18 cellular contexts compared by ENCODE assay signal in genomic region chr6:152398993-152399392, GRCh38.
DNase-seq lines count a peak whose midpoint lies in the region; ATAC-seq and TF ChIP-seq lines count a peak whose summit lies in the region.
"Had no signal": no experiment of that assay in that cellular context is flagged by ENCODE, and none has a peak within 500 bp of the region (broad histone marks: within the 10 kb centered on the region; RNA-seq: fewer than 3 reads in every experiment).

No MANE protein-coding gene starts in this region.

- H3K9ac ChIP-seq in mesendoderm (ENCODE audit: low read length) (no peak overlapping the region), smooth muscle cell (ENCODE audit: low read depth) (no peak overlapping the region)

- H2BK15ac ChIP-seq in mesendoderm (replicated peaks; ENCODE audit: low read depth): no peak overlapping the region

- no peak overlapping the region for H2BK5ac ChIP-seq in mesendoderm (ENCODE audit: low read length)

- POLR2A ChIA-PET in A673 (lab: Charles Lee; ENCODE audit: low non-redundant PET): no interaction called here

- peak overlapping the region; percentile 57 for H3K27ac ChIP-seq in cardiac muscle cell
- no peak overlapping the region for H3K27ac ChIP-seq in mesendoderm (ENCODE audit: low read depth, low read length)
- H3K27ac ChIP-seq in smooth muscle cell (ENCODE audit: low read depth): no peak overlapping the region
- peak overlapping the region; percentile 56 for H3K27ac ChIP-seq in upper lobe of right lung
- no peak overlapping the region for H3K27ac ChIP-seq in A673 (ENCODE audit: low read depth, low read length, poor library complexity, severe bottlenecking)
- H3K27ac ChIP-seq: PC-9 had no signal

- no peak overlapping the region for H3K4ac ChIP-seq in mesendoderm (ENCODE audit: low read depth, low read length)

- H3K4me3 ChIP-seq in cardiac muscle cell: no peak overlapping the region
- no peak overlapping the region for H3K4me3 ChIP-seq in mesendoderm (ENCODE audit: low read length)
- H3K4me3 ChIP-seq in smooth muscle cell: no peak overlapping the region
- H3K4me3 ChIP-seq in upper lobe of right lung: no peak overlapping the region
- no peak overlapping the region for H3K4me3 ChIP-seq in A673 (ENCODE audit: low read depth, low read length, poor library complexity, severe bottlenecking)
- H3K4me3 ChIP-seq: PC-9 had no signal

- no peaks in the 10 kb centered on the region for H4K20me1 ChIP-seq in smooth muscle cell (ENCODE audit: low read depth)

- ATAC-seq in Right ventricle myocardium superior (ENCODE audit: poor library complexity) (no peak), upper lobe of right lung (no peak), GM18907 (IDR thresholded peaks at IDR 0.05; ENCODE audit: unreplicated experiment) (no peak)

- H3K79me2 ChIP-seq in mesendoderm (ENCODE audit: control insufficient read depth, insufficient read depth, low read length): no peaks in the 10 kb centered on the region
- H3K79me2 ChIP-seq in smooth muscle cell (ENCODE audit: low read depth): no peaks in the 10 kb centered on the region

- no peak overlapping the region for H4K8ac ChIP-seq in mesendoderm (ENCODE audit: low read depth, low read length)

- intact Hi-C loops in Right ventricle myocardium superior (cut with DNase I): no loop called here
- intact Hi-C loops in upper lobe of right lung (cut with DNase I): no loop called here
- intact Hi-C loops in A673 (cut with micrococcal nuclease; ENCODE audit: unreplicated experiment): no loop called here

- H3K27me3 ChIP-seq in cardiac muscle cell (no peaks in the 10 kb centered on the region), mesendoderm (ENCODE audit: insufficient read depth, low read length, poor library complexity) (no peaks in the 10 kb centered on the region), smooth muscle cell (ENCODE audit: low read depth) (no peaks in the 10 kb centered on the region), upper lobe of right lung (no peaks in the 10 kb centered on the region), A673 (replicated peaks; ENCODE audit: insufficient read depth, low read depth, low read length, poor library complexity) (no peaks in the 10 kb centered on the region)

- TF ChIP-seq CTCF in cardiac muscle cell (IDR thresholded peaks at IDR 0.05; ENCODE audit: low read depth, low read length) (no peak), smooth muscle cell (IDR thresholded peaks at IDR 0.05; ENCODE audit: borderline replicate concordance, insufficient read depth, poor library complexity, severe bottlenecking) (no peak), upper lobe of right lung (IDR thresholded peaks at IDR 0.05) (no peak), A673 (conservative IDR thresholded peaks at IDR 0.05; ENCODE audit: low read depth, low read length) (no peak)

- H3F3A ChIP-seq in smooth muscle cell (ENCODE audit: low read depth): no peaks in the 10 kb centered on the region

- CTCF ChIA-PET in A673 (lab: Charles Lee): no interaction called here

- no peak overlapping the region for H2BK120ac ChIP-seq in mesendoderm (ENCODE audit: low read depth, low read length)

- no peak overlapping the region for H3K23ac ChIP-seq in mesendoderm (ENCODE audit: low read length)

- peak overlapping the region; percentile 59 for H2AFZ ChIP-seq in smooth muscle cell (ENCODE audit: low read depth)
- H2AFZ ChIP-seq: PC-9 had no signal

- H3K36me3 ChIP-seq in cardiac muscle cell (no peaks in the 10 kb centered on the region), mesendoderm (ENCODE audit: control insufficient read depth, insufficient read depth, low read length) (no peaks in the 10 kb centered on the region), smooth muscle cell (ENCODE audit: low read depth) (no peaks in the 10 kb centered on the region), upper lobe of right lung (no peaks in the 10 kb centered on the region), A673 (ENCODE audit: insufficient read depth, low read length, poor library complexity, severe bottlenecking) (no peaks in the 10 kb centered on the region)

- H3K79me1 ChIP-seq in mesendoderm (ENCODE audit: low read length): no peaks in the 10 kb centered on the region

- H3K9me3 ChIP-seq in cardiac muscle cell (ENCODE audit: low read depth) (no peaks in the 10 kb centered on the region), smooth muscle cell (replicated peaks; ENCODE audit: low read depth) (no peaks in the 10 kb centered on the region), upper lobe of right lung (no peaks in the 10 kb centered on the region), A673 (ENCODE audit: low read depth, low read length, poor library complexity, severe bottlenecking) (no peaks in the 10 kb centered on the region)

- no peaks in the 10 kb centered on the region for H3K4me1 ChIP-seq in cardiac muscle cell (ENCODE audit: low read depth)
- peaks cover 2% of the 10 kb centered on the region for H3K4me1 ChIP-seq in mesendoderm (ENCODE audit: control insufficient read depth, low read depth, low read length)
- no peaks in the 10 kb centered on the region for H3K4me1 ChIP-seq in smooth muscle cell (ENCODE audit: low read depth)
- peaks cover 16% of the 10 kb centered on the region for H3K4me1 ChIP-seq in upper lobe of right lung
- H3K4me1 ChIP-seq in A673 (ENCODE audit: insufficient read depth, low read length, poor library complexity, severe bottlenecking): no peaks in the 10 kb centered on the region

- no peak overlapping the region for H3K4me2 ChIP-seq in mesendoderm (ENCODE audit: low read length)
- H3K4me2 ChIP-seq in smooth muscle cell: no peak overlapping the region
- H3K4me2 ChIP-seq: PC-9 had no signal

- peak overlapping the region; percentile 40 for H3K18ac ChIP-seq in mesendoderm (ENCODE audit: low read length)

- DNase-seq in cardiac muscle cell (ENCODE audit: low read depth in 1 of 2, low spot score in 1 of 2) (no peak), Right ventricle myocardium superior (no peak), mesendoderm (no peak), smooth muscle cell (lab: John Stamatoyannopoulos, UW; ENCODE audit: unreplicated experiment) (no peak), upper lobe of right lung (no peak), A673 (ENCODE audit: low spot score) (no peak)
- DNase-seq in activated CD4-positive, alpha-beta T cell treated with anti-CD3 and anti-CD28 coated beads for 4 hours: no peak
- DNase-seq: 8988T, C1 segment of cervical spinal cord, EL, HCEC 1CT, Karpas-422, MM.1S, NCI-H1105, NCI-H1694 treated with DMSO at 0.1 percent for 48 hours, NCI-H774, PC-9 had no signal

- H4K5ac ChIP-seq in mesendoderm (ENCODE audit: low read length): no peak overlapping the region

- H2AK5ac ChIP-seq in mesendoderm (ENCODE audit: low read length): no peak overlapping the region

- BruUV-seq in A673 (replicated peaks; lab: Mats Ljungman, UMichigan): no TSS peak

- H3K56ac ChIP-seq in mesendoderm (ENCODE audit: low read length): no peak overlapping the region

Comparison
In these comparisons a context has a peak if more than half of its experiments do, and no peak if none do; other contexts are left out.
1. H3K27ac ChIP-seq: peak in cardiac muscle cell (single experiment) and upper lobe of right lung (single experiment); none in mesendoderm (single experiment), smooth muscle cell (single experiment) and A673 (single experiment).